Comparison of ENCODE assay signal across 10 cellular contexts in genomic region chr1:112703706-112704105, GRCh38. TPM values are rescaled to one million over a fixed set of nuclear protein-coding genes. Genes with fewer than 3 reads are reported as not detected.
DNase-seq lines count a peak whose midpoint lies in the region; ATAC-seq, FAIRE-seq and TF ChIP-seq lines count a peak whose summit lies in the region.
"Had no signal": no experiment of that assay in that cellular context is flagged by ENCODE, and none has a peak within 500 bp of the region (broad histone marks: within the 10 kb centered on the region; RNA-seq: fewer than 3 reads in every experiment).

No MANE protein-coding gene starts in this region.

- peak in 1 of 5 donors; percentile 22 for DNase-seq in CD8-positive, alpha-beta memory T cell
- DNase-seq in Peyer's patch (no peak), D721Med (ENCODE audit: insufficient read length, low spot score) (no peak), Karpas-422 (no peak)
- DNase-seq: NCI-H2081 treated with DMSO at 0.1 percent for 48 hours, SHP77 had no signal

- H3K27me3 ChIP-seq in CD8-positive, alpha-beta memory T cell (ENCODE audit: insufficient read depth, low read length, poor library complexity, severe bottlenecking): no peaks in the 10 kb centered on the region
- no peaks in the 10 kb centered on the region for H3K27me3 ChIP-seq in Peyer's patch
- no peaks in the 10 kb centered on the region for H3K27me3 ChIP-seq in gastroesophageal sphincter
- no peaks in the 10 kb centered on the region for H3K27me3 ChIP-seq in skeletal muscle satellite cell (ENCODE audit: control insufficient read depth, insufficient read depth, low read length)
- no peaks in the 10 kb centered on the region for H3K27me3 ChIP-seq in Karpas-422 (ENCODE audit: low read length)

- H3K36me3 Mint-ChIP-seq in CD8-positive, alpha-beta memory T cell: peaks cover 0 to 20% (median 0%) of the 10 kb centered on the region in 3 donors

- no peaks in the 10 kb centered on the region for H3K9me3 ChIP-seq in CD8-positive, alpha-beta memory T cell (ENCODE audit: low read length)
- H3K9me3 ChIP-seq in Peyer's patch (no peaks in the 10 kb centered on the region), gastroesophageal sphincter (no peaks in the 10 kb centered on the region), skeletal muscle satellite cell (replicated peaks; ENCODE audit: low read length) (no peaks in the 10 kb centered on the region), Karpas-422 (ENCODE audit: low read length) (no peaks in the 10 kb centered on the region)

- peaks cover under 1% of the 10 kb centered on the region for H3K36me3 ChIP-seq in CD8-positive, alpha-beta memory T cell (ENCODE audit: insufficient read depth, low read length)
- peaks cover 0 to 30% (median 0%) of the 10 kb centered on the region in 3 donors for H3K36me3 ChIP-seq in Peyer's patch
- H3K36me3 ChIP-seq in gastroesophageal sphincter: peaks cover 0 to 34% of the 10 kb centered on the region in 2 donors
- peaks cover 50% of the 10 kb centered on the region for H3K36me3 ChIP-seq in skeletal muscle satellite cell (ENCODE audit: insufficient read depth, low read length)
- H3K36me3 ChIP-seq in Karpas-422 (ENCODE audit: insufficient read depth, low read length): no peaks in the 10 kb centered on the region

- 0 out of 2 replicates have a peak, but pooled peaks cover 7% of the 10 kb centered on the region for H4K20me1 ChIP-seq in Karpas-422 (ENCODE audit: insufficient read depth, low read depth, low read length)

- no peak for ATAC-seq in gastroesophageal sphincter
- ATAC-seq in GM21447 (IDR thresholded peaks at IDR 0.05; ENCODE audit: unreplicated experiment): no peak
- no peak for ATAC-seq in GM19328 (IDR thresholded peaks at IDR 0.05; ENCODE audit: unreplicated experiment)

- CTCF ChIA-PET in CD8-positive, alpha-beta memory T cell (lab: Charles Lee): interaction anchor here (0.6 to 3.7 kb wide), 5 partner anchors 12 to 1042 kb away, joined by 3 to 40 read pairs (median 5); partner anchors contain the start of gene PPM1J

- H2AFZ ChIP-seq in Karpas-422 (ENCODE audit: low read length): no peak overlapping the region

- peak overlapping the region; percentile 96 for H3K9ac ChIP-seq in skeletal muscle satellite cell (ENCODE audit: low read depth, low read length)
- H3K9ac ChIP-seq in Karpas-422 (ENCODE audit: low read length): no peak overlapping the region

- TF ChIP-seq POLR2A in Peyer's patch (IDR thresholded peaks at IDR 0.05) (no peak), gastroesophageal sphincter (IDR thresholded peaks at IDR 0.05) (no peak)

- peak overlapping the region; percentile 91 for H3K4me2 ChIP-seq in skeletal muscle satellite cell (ENCODE audit: low read length)
- no peak overlapping the region for H3K4me2 ChIP-seq in Karpas-422 (ENCODE audit: low read depth, low read length, poor library complexity, severe bottlenecking)

- FAIRE-seq in D721Med (lab: Jason Lieb, UNC): no peak

- H3K79me2 ChIP-seq in Karpas-422 (ENCODE audit: low read length): no peaks in the 10 kb centered on the region

- H3K27ac ChIP-seq in CD8-positive, alpha-beta memory T cell (ENCODE audit: low read depth, low read length): no peak overlapping the region
- H3K27ac ChIP-seq in Peyer's patch (peak overlapping the region in 3 of 4 donors; percentile 92 to 100 (median 93)), gastroesophageal sphincter (peak overlapping the region in 3 of 4 donors; percentile 93 to 100 (median 96)), Karpas-422 (ENCODE audit: low read length) (no peak overlapping the region)

- no peak for TF ChIP-seq EP300 in gastroesophageal sphincter (IDR thresholded peaks at IDR 0.05)

- H3K4me1 Mint-ChIP-seq in CD8-positive, alpha-beta memory T cell: peaks cover 62 to 75% (median 72%) of the 10 kb centered on the region in 3 donors

- no peak overlapping the region for H3K4me3 ChIP-seq in CD8-positive, alpha-beta memory T cell (ENCODE audit: low read length)
- H3K4me3 ChIP-seq in Peyer's patch (no peak overlapping the region), gastroesophageal sphincter (no peak overlapping the region), skeletal muscle satellite cell (ENCODE audit: low read length) (no peak overlapping the region), Karpas-422 (ENCODE audit: low read length) (no peak overlapping the region)

- 50 to 80% methylated on average over 1 to 4 of the region's 8 CpGs for WGBS in gastroesophageal sphincter (ENCODE audit: low coverage in 1 of 2), 2 donors

- TF ChIP-seq CTCF in Peyer's patch (IDR thresholded peaks at IDR 0.05) (no peak), gastroesophageal sphincter (IDR thresholded peaks at IDR 0.05) (no peak), D721Med (IDR thresholded peaks at IDR 0.05; ENCODE audit: insufficient read depth, missing control alignments) (no peak)

- H3K27ac Mint-ChIP-seq in CD8-positive, alpha-beta memory T cell: peak overlapping the region in 7 of 8 donors; percentile 67 to 97 (median 90)

- peaks cover 0 to 2% of the 10 kb centered on the region in 2 donors for H3K27me3 Mint-ChIP-seq in CD8-positive, alpha-beta memory T cell

- H3K9me2 ChIP-seq in Karpas-422 (replicated peaks; ENCODE audit: insufficient read depth, low read length): no peaks in the 10 kb centered on the region

- POLR2A ChIA-PET in CD8-positive, alpha-beta memory T cell (lab: Charles Lee): no interaction called here

- no peaks in the 10 kb centered on the region for H3K9me3 Mint-ChIP-seq in CD8-positive, alpha-beta memory T cell

- peak overlapping the region in 5 of 7 donors; percentile 27 to 91 (median 78) for H3K4me3 Mint-ChIP-seq in CD8-positive, alpha-beta memory T cell

- H3K4me1 ChIP-seq in CD8-positive, alpha-beta memory T cell (ENCODE audit: insufficient read depth, low read length): peaks cover 52% of the 10 kb centered on the region
- H3K4me1 ChIP-seq in Peyer's patch: peaks cover 16 to 76% (median 24%) of the 10 kb centered on the region in 4 donors
- peaks cover 5 to 83% (median 63%) of the 10 kb centered on the region in 3 donors for H3K4me1 ChIP-seq in gastroesophageal sphincter
- peaks cover 55% of the 10 kb centered on the region for H3K4me1 ChIP-seq in skeletal muscle satellite cell (ENCODE audit: control insufficient read depth, insufficient read depth, low read length)
- peaks cover 40% of the 10 kb centered on the region for H3K4me1 ChIP-seq in Karpas-422 (ENCODE audit: low read length)

RNA-seq across cellular contexts. Expression of gene RHOC, which starts 3.2 kb away (rescaled TPM):
- total RNA-seq in CD8-positive, alpha-beta memory T cell: 10 to 100 TPM; 20.3 to 23.0 TPM
- 53.2 TPM for polyA plus RNA-seq in CD8-positive, alpha-beta memory T cell
- total RNA-seq in Peyer's patch (100 to 1,000 TPM; 163 to 632 (median 483) TPM), gastroesophageal sphincter (100 to 1,000 TPM; 183 to 354 (median 240) TPM)
- 470 and 733 TPM in 2 replicates for total RNA-seq in skeletal muscle satellite cell (2012; rRNA removed)
- 16.5 and 38.6 TPM in 2 replicates for total RNA-seq in Karpas-422 (2014; rRNA removed; shearing (Covaris generic); ENCODE audit: low replicate concordance)

RNA-seq across cellular contexts. Expression of gene PPM1J, which starts 11.4 kb away (rescaled TPM):
- total RNA-seq in CD8-positive, alpha-beta memory T cell: under 1 TPM in 1 of 2 experiments, not detected in 1; 0.33 TPM
- polyA plus RNA-seq in CD8-positive, alpha-beta memory T cell: not detected
- total RNA-seq in Peyer's patch (under 1 TPM in 1 of 4 donors, not detected in 3; 0.67 TPM), gastroesophageal sphincter (1 to 10 TPM in 2 of 4 donors, under 1 TPM in 2; 0.35 to 2.8 (median 1.7) TPM)
- total RNA-seq in skeletal muscle satellite cell (2012; rRNA removed): 1.1 and 3.0 TPM in 2 replicates
- not detected in 2 replicates for total RNA-seq in Karpas-422 (2014; rRNA removed; shearing (Covaris generic); ENCODE audit: low replicate concordance)

RNA-seq across cellular contexts. Expression of gene MOV10, which starts 29.2 kb away (rescaled TPM):
- 10 to 100 TPM; 29.9 to 31.0 TPM for total RNA-seq in CD8-positive, alpha-beta memory T cell
- 33.7 TPM for polyA plus RNA-seq in CD8-positive, alpha-beta memory T cell
- total RNA-seq in Peyer's patch: 100 to 1,000 TPM in 3 of 4 donors, 10 to 100 TPM in 1; 75.3 to 161 (median 143) TPM
- 10 to 100 TPM; 13.4 to 25.3 (median 18.8) TPM for total RNA-seq in gastroesophageal sphincter
- 29.9 and 31.7 TPM in 2 replicates for total RNA-seq in skeletal muscle satellite cell (2012; rRNA removed)
- total RNA-seq in Karpas-422 (2014; rRNA removed; shearing (Covaris generic); ENCODE audit: low replicate concordance): 7.7 and 13.8 TPM in 2 replicates

Comparison
In these comparisons a context has a peak if more than half of its experiments do, and no peak if none do; other contexts are left out.
1. H3K27ac ChIP-seq: peak in Peyer's patch (3 of 4) and gastroesophageal sphincter (3 of 4); none in CD8-positive, alpha-beta memory T cell (single experiment) and Karpas-422 (single experiment).